Comparison of ENCODE assay signal across 22 cellular contexts in genomic region chr18:79487198-79488165, GRCh38.
DNase-seq lines count a peak whose midpoint lies in the region; ATAC-seq and TF ChIP-seq lines count a peak whose summit lies in the region.
"Had no signal": no experiment of that assay in that cellular context is flagged by ENCODE, and none has a peak within 500 bp of the region (broad histone marks: within the 10 kb centered on the region; RNA-seq: fewer than 3 reads in every experiment).

No MANE protein-coding gene starts in this region.

- H4K8ac ChIP-seq in mesenchymal stem cell (ENCODE audit: low read length): no peak overlapping the region

- no peak overlapping the region for H2BK12ac ChIP-seq in mesenchymal stem cell (ENCODE audit: low read length in 2 of 2)

- H3K79me2 ChIP-seq in PC-3 (ENCODE audit: low read length): no peaks in the 10 kb centered on the region

- POLR2A ChIA-PET in PC-3 (lab: Charles Lee; ENCODE audit: unreplicated experiment): no interaction called here

- H2AFZ ChIP-seq in mesenchymal stem cell (ENCODE audit: low read depth, low read length) (no peak overlapping the region), PC-3 (ENCODE audit: low read length) (no peak overlapping the region)

- no peaks in the 10 kb centered on the region for H3F3A ChIP-seq in PC-3 (ENCODE audit: low read length, unreplicated experiment)

- no peak overlapping the region for H3K23ac ChIP-seq in mesenchymal stem cell (ENCODE audit: low read length in 2 of 2)

- no peak overlapping the region for H3K4me2 ChIP-seq in mesenchymal stem cell (ENCODE audit: low read length, poor library complexity, severe bottlenecking)
- H3K4me2 ChIP-seq in PC-3 (ENCODE audit: low read length): no peak overlapping the region
- H3K4me2 ChIP-seq: A549, KMS-11 had no signal

- peak; percentile 29 for ATAC-seq in stimulated activated memory B cell treated with anti-CD40 and anti-IgM and Interleukin-4, amounts not matched to agents 10 μg/mL and 1 μg/mL and 100 μg/mL, for 72 hours
- ATAC-seq in stimulated activated naive CD8-positive, alpha-beta T cell treated with anti-CD3 and anti-CD28 coated beads, Interleukin-15, amount 100 ng/mL, for 72 hours: no peak
- ATAC-seq in PC-3: no peak
- ATAC-seq: A549; activated T-helper 17 cell treated with anti-CD3 and anti-CD28 coated beads, Interleukin-2, amount 50 U/mL, for 72 hours; body of pancreas; gastroesophageal sphincter had no signal

- no peaks in the 10 kb centered on the region for H4K20me1 ChIP-seq in PC-3 (ENCODE audit: low read length)

- no peak overlapping the region for H2BK120ac ChIP-seq in mesenchymal stem cell (ENCODE audit: low read depth, low read length)

- peak overlapping the region; percentile 46 for H2AK5ac ChIP-seq in mesenchymal stem cell (ENCODE audit: low read length, severe bottlenecking)

- H3K4me3 ChIP-seq in mesenchymal stem cell (ENCODE audit: insufficient read depth in 1 of 2, low read depth in 1 of 2, low read length in 2 of 2): no peak overlapping the region
- H3K4me3 ChIP-seq in PC-3 (ENCODE audit: low read length): no peak overlapping the region
- H3K4me3 ChIP-seq: A549, body of pancreas, gastroesophageal sphincter, SJCRH30 had no signal

- no peak overlapping the region for H3K4me3 Mint-ChIP-seq in activated naive CD4-positive, alpha-beta T cell treated with anti-CD3 and anti-CD28 coated beads, Interleukin-2, amount 10 ng/mL, durations not matched to agents 7 days and 5 days
- no peak overlapping the region for H3K4me3 Mint-ChIP-seq in glutamatergic neuron (ENCODE audit: unreplicated experiment)
- H3K4me3 Mint-ChIP-seq in stimulated activated memory B cell treated with anti-CD40 and anti-IgM and Interleukin-4, amounts not matched to agents 10 μg/mL and 1 μg/mL and 100 μg/mL, for 72 hours: no peak overlapping the region
- no peak overlapping the region for H3K4me3 Mint-ChIP-seq in stimulated activated naive CD8-positive, alpha-beta T cell treated with anti-CD3 and anti-CD28 coated beads, Interleukin-15, amount 100 ng/mL, for 72 hours
- H3K4me3 Mint-ChIP-seq: activated T-helper 17 cell treated with anti-CD3 and anti-CD28 coated beads, Interleukin-2, amount 50 U/mL, for 72 hours; HFFc6; mesothelial cell of epicardium; nephron progenitor cell had no signal

- H3K36me3 ChIP-seq in mesenchymal stem cell (ENCODE audit: control insufficient read depth in 1 of 2, insufficient read depth in 2 of 2, low read depth in 1 of 2, low read length in 2 of 2): peaks cover 0 to 12% of the 10 kb centered on the region in 2 experiments
- no peaks in the 10 kb centered on the region for H3K36me3 ChIP-seq in PC-3 (ENCODE audit: low read depth, low read length)
- H3K36me3 ChIP-seq: BE2C, SJCRH30 had no signal

- no peak overlapping the region for H3K18ac ChIP-seq in mesenchymal stem cell (ENCODE audit: low read depth in 1 of 2, low read length in 2 of 2)

- peaks cover 41% of the 10 kb centered on the region for H3K4me1 ChIP-seq in mesenchymal stem cell (ENCODE audit: control insufficient read depth, insufficient read depth, low read depth, low read length)
- no peaks in the 10 kb centered on the region for H3K4me1 ChIP-seq in PC-3 (ENCODE audit: insufficient read depth, low read length)
- H3K4me1 ChIP-seq: A549, BE2C, body of pancreas had no signal

- H3K9me3 ChIP-seq in mesenchymal stem cell (ENCODE audit: control insufficient read depth, low read length) (no peaks in the 10 kb centered on the region), PC-3 (ENCODE audit: low read length) (no peaks in the 10 kb centered on the region)
- H3K9me3 ChIP-seq: A549, BE2C, body of pancreas, gastroesophageal sphincter, SJCRH30 had no signal

- no peaks in the 10 kb centered on the region for H3K79me1 ChIP-seq in mesenchymal stem cell (replicated peaks; ENCODE audit: low read length, poor library complexity, severe bottlenecking)

- BruUV-seq in PC-3 (replicated peaks; lab: Mats Ljungman, UMichigan): no TSS peak

- H3K4me1 Mint-ChIP-seq in activated naive CD4-positive, alpha-beta T cell treated with anti-CD3 and anti-CD28 coated beads, Interleukin-2, amount 10 ng/mL, durations not matched to agents 7 days and 5 days: peaks cover 17% of the 10 kb centered on the region
- H3K4me1 Mint-ChIP-seq in glutamatergic neuron (ENCODE audit: low read depth, unreplicated experiment): no peaks in the 10 kb centered on the region
- peaks cover 34% of the 10 kb centered on the region for H3K4me1 Mint-ChIP-seq in stimulated activated memory B cell treated with anti-CD40 and anti-IgM and Interleukin-4, amounts not matched to agents 10 μg/mL and 1 μg/mL and 100 μg/mL, for 72 hours
- H3K4me1 Mint-ChIP-seq in stimulated activated naive CD8-positive, alpha-beta T cell treated with anti-CD3 and anti-CD28 coated beads, Interleukin-15, amount 100 ng/mL, for 72 hours: peaks cover 43% of the 10 kb centered on the region
- H3K4me1 Mint-ChIP-seq: activated T-helper 17 cell treated with anti-CD3 and anti-CD28 coated beads, Interleukin-2, amount 50 U/mL, for 72 hours had no signal

- H3K14ac ChIP-seq in mesenchymal stem cell (ENCODE audit: low read length in 2 of 2): no peak overlapping the region

- peak overlapping the region; percentile 1 for H2BK5ac ChIP-seq in mesenchymal stem cell (ENCODE audit: low read depth, low read length, poor library complexity, severe bottlenecking)

- intact Hi-C loops in PC-3 (cut with micrococcal nuclease): no loop called here

- H3K36me3 Mint-ChIP-seq in activated naive CD4-positive, alpha-beta T cell treated with anti-CD3 and anti-CD28 coated beads, Interleukin-2, amount 10 ng/mL, durations not matched to agents 7 days and 5 days: peaks cover 14% of the 10 kb centered on the region
- no peaks in the 10 kb centered on the region for H3K36me3 Mint-ChIP-seq in glutamatergic neuron (ENCODE audit: unreplicated experiment)
- peaks cover 44% of the 10 kb centered on the region for H3K36me3 Mint-ChIP-seq in stimulated activated memory B cell treated with anti-CD40 and anti-IgM and Interleukin-4, amounts not matched to agents 10 μg/mL and 1 μg/mL and 100 μg/mL, for 72 hours
- H3K36me3 Mint-ChIP-seq: mesothelial cell of epicardium had no signal

- peak overlapping the region; percentile 71 for H3K27ac Mint-ChIP-seq in activated naive CD4-positive, alpha-beta T cell treated with anti-CD3 and anti-CD28 coated beads, Interleukin-2, amount 10 ng/mL, durations not matched to agents 7 days and 5 days
- no peak overlapping the region for H3K27ac Mint-ChIP-seq in glutamatergic neuron (ENCODE audit: unreplicated experiment)
- peak overlapping the region; percentile 54 for H3K27ac Mint-ChIP-seq in stimulated activated memory B cell treated with anti-CD40 and anti-IgM and Interleukin-4, amounts not matched to agents 10 μg/mL and 1 μg/mL and 100 μg/mL, for 72 hours
- H3K27ac Mint-ChIP-seq in stimulated activated naive CD8-positive, alpha-beta T cell treated with anti-CD3 and anti-CD28 coated beads, Interleukin-15, amount 100 ng/mL, for 72 hours: peak overlapping the region in 1 of 2 donors; percentile 79
- H3K27ac Mint-ChIP-seq: activated T-helper 17 cell treated with anti-CD3 and anti-CD28 coated beads, Interleukin-2, amount 50 U/mL, for 72 hours; HFFc6; mesothelial cell of epicardium; nephron progenitor cell had no signal

- peak overlapping the region; percentile 2 for H2BK15ac ChIP-seq in mesenchymal stem cell (ENCODE audit: low read depth, poor library complexity, severe bottlenecking)

- H4K91ac ChIP-seq in mesenchymal stem cell (ENCODE audit: low read length): no peak overlapping the region

- TF ChIP-seq CTCF in glutamatergic neuron (IDR thresholded peaks at IDR 0.05; ENCODE audit: partially characterized antibody, unreplicated experiment) (no peak), PC-3 (conservative IDR thresholded peaks at IDR 0.05; ENCODE audit: low read depth, low read length) (no peak)

- no peak overlapping the region for H3K27ac ChIP-seq in mesenchymal stem cell (ENCODE audit: low read length, poor library complexity, severe bottlenecking)
- H3K27ac ChIP-seq in PC-3 (ENCODE audit: low read length): no peak overlapping the region
- H3K27ac ChIP-seq: A549, body of pancreas, gastroesophageal sphincter, KMS-11, SJCRH30 had no signal

- CTCF ChIA-PET in activated naive CD4-positive, alpha-beta T cell treated with anti-CD3 and anti-CD28 coated beads, Interleukin-2, amount 10 ng/mL, durations not matched to agents 7 days and 5 days (lab: Charles Lee): no interaction called here
- CTCF ChIA-PET in PC-3 (lab: Charles Lee): no interaction called here

- peak; percentile 11 for DNase-seq in activated naive CD4-positive, alpha-beta T cell treated with anti-CD3 and anti-CD28 coated beads, Interleukin-2, amount 10 ng/mL, durations not matched to agents 7 days and 5 days
- DNase-seq in activated naive CD4-positive, alpha-beta T cell treated with Interleukin-2 at 50 U/mL for 16 hours: no peak
- DNase-seq in glutamatergic neuron (peak; percentile 5), mesenchymal stem cell (no peak), PC-3 (no peak), SW480 (ENCODE audit: low spot score) (no peak)
- DNase-seq in stimulated activated naive CD8-positive, alpha-beta T cell treated with anti-CD3 and anti-CD28 coated beads, Interleukin-15, amount 100 ng/mL, for 72 hours: no peak
- DNase-seq: BE2C, body of pancreas, HFFc6, MV-4-11, NCI-H1694, NCI-H2227 treated with DMSO at 0.1 percent for 48 hours, NCI-H774, nephron progenitor cell, SJCRH30 had no signal

- no peak overlapping the region for H3K4ac ChIP-seq in mesenchymal stem cell (ENCODE audit: low read depth in 1 of 2, low read length in 2 of 2)

- no peaks in the 10 kb centered on the region for H3K27me3 ChIP-seq in mesenchymal stem cell (ENCODE audit: control insufficient read depth in 1 of 2, insufficient read depth in 1 of 2, low read length in 2 of 2)
- no peaks in the 10 kb centered on the region for H3K27me3 ChIP-seq in PC-3 (ENCODE audit: low read length)
- H3K27me3 ChIP-seq: BE2C, body of pancreas, gastroesophageal sphincter, SJCRH30 had no signal

- H3K9ac ChIP-seq in mesenchymal stem cell (ENCODE audit: low read length): no peak overlapping the region
- no peak overlapping the region for H3K9ac ChIP-seq in PC-3 (ENCODE audit: low read length)
- H3K9ac ChIP-seq: KMS-11 had no signal

- no peaks in the 10 kb centered on the region for H3K9me3 Mint-ChIP-seq in activated naive CD4-positive, alpha-beta T cell treated with anti-CD3 and anti-CD28 coated beads, Interleukin-2, amount 10 ng/mL, durations not matched to agents 7 days and 5 days
- peaks cover 7% of the 10 kb centered on the region for H3K9me3 Mint-ChIP-seq in glutamatergic neuron (ENCODE audit: unreplicated experiment)
- no peaks in the 10 kb centered on the region for H3K9me3 Mint-ChIP-seq in stimulated activated memory B cell treated with anti-CD40 and anti-IgM and Interleukin-4, amounts not matched to agents 10 μg/mL and 1 μg/mL and 100 μg/mL, for 72 hours
- H3K9me3 Mint-ChIP-seq in stimulated activated naive CD8-positive, alpha-beta T cell treated with anti-CD3 and anti-CD28 coated beads, Interleukin-15, amount 100 ng/mL, for 72 hours: no peaks in the 10 kb centered on the region
- H3K9me3 Mint-ChIP-seq: activated T-helper 17 cell treated with anti-CD3 and anti-CD28 coated beads, Interleukin-2, amount 50 U/mL, for 72 hours; mesothelial cell of epicardium had no signal

- WGBS in mesenchymal stem cell: 96% methylated on average over 62 of the region's 63 CpGs

- no peaks in the 10 kb centered on the region for H3K27me3 Mint-ChIP-seq in activated naive CD4-positive, alpha-beta T cell treated with anti-CD3 and anti-CD28 coated beads, Interleukin-2, amount 10 ng/mL, durations not matched to agents 7 days and 5 days
- peaks cover 2% of the 10 kb centered on the region for H3K27me3 Mint-ChIP-seq in glutamatergic neuron (ENCODE audit: unreplicated experiment)
- H3K27me3 Mint-ChIP-seq in stimulated activated memory B cell treated with anti-CD40 and anti-IgM and Interleukin-4, amounts not matched to agents 10 μg/mL and 1 μg/mL and 100 μg/mL, for 72 hours: no peaks in the 10 kb centered on the region
- H3K27me3 Mint-ChIP-seq in stimulated activated naive CD8-positive, alpha-beta T cell treated with anti-CD3 and anti-CD28 coated beads, Interleukin-15, amount 100 ng/mL, for 72 hours: no peaks in the 10 kb centered on the region
- H3K27me3 Mint-ChIP-seq: activated T-helper 17 cell treated with anti-CD3 and anti-CD28 coated beads, Interleukin-2, amount 50 U/mL, for 72 hours had no signal

- no peaks in the 10 kb centered on the region for H3K9me2 ChIP-seq in PC-3 (replicated peaks; ENCODE audit: low read length)

Comparison
In these comparisons a context has a peak if more than half of its experiments do, and no peak if none do; other contexts are left out.
1. DNase-seq: peak in activated naive CD4-positive, alpha-beta T cell treated with anti-CD3 and anti-CD28 coated beads, Interleukin-2, amount 10 ng/mL, durations not matched to agents 7 days and 5 days (single experiment) and glutamatergic neuron (single experiment); none in activated naive CD4-positive, alpha-beta T cell treated with Interleukin-2 at 50 U/mL for 16 hours (single experiment), mesenchymal stem cell (single experiment), stimulated activated naive CD8-positive, alpha-beta T cell treated with anti-CD3 and anti-CD28 coated beads, Interleukin-15, amount 100 ng/mL, for 72 hours (0 of 2), PC-3 (single experiment) and SW480 (single experiment).